Comparison of ENCODE assay signal across 3 cellular contexts in genomic region chr18:78565240-78565639, GRCh38.
TF ChIP-seq lines count a peak whose summit lies in the region.

No MANE protein-coding gene starts in this region.

TF ChIP-seq in HepG2, 621 proteins besides CTCF, POLR2A, EP300 and RAD21:
- TF ChIP-seq MYNN (CRISPR knock-in tag; IDR thresholded peaks at IDR 0.05; ENCODE audit: low read depth) (no peak), REXO4 (CRISPR knock-in tag; IDR thresholded peaks at IDR 0.05; ENCODE audit: borderline replicate concordance) (no peak), ZBTB42 (CRISPR knock-in tag; IDR thresholded peaks at IDR 0.05) (no peak), ZNF484 (CRISPR knock-in tag; IDR thresholded peaks at IDR 0.05; ENCODE audit: borderline replicate concordance, low read depth) (no peak), NFATC3 (CRISPR knock-in tag; IDR thresholded peaks at IDR 0.05) (no peak), ZBTB2 (CRISPR knock-in tag; IDR thresholded peaks at IDR 0.05; ENCODE audit: low read depth) (no peak), MNT (IDR thresholded peaks at IDR 0.05) (peak; percentile 99)

TF ChIP-seq in H1, 55 proteins besides CTCF, POLR2A, EP300 and RAD21 (continues in another document):
- TF ChIP-seq ATF2 (IDR thresholded peaks at IDR 0.05; ENCODE audit: low read length): no peak
- TF ChIP-seq SP1 (IDR thresholded peaks at IDR 0.05; ENCODE audit: low read depth, low read length): no peak
- no peak for TF ChIP-seq TAF7 (optimal IDR thresholded peaks at IDR 0.05; ENCODE audit: borderline replicate concordance, low read depth, low read length)
- no peak for TF ChIP-seq CHD2 (IDR thresholded peaks at IDR 0.05; ENCODE audit: low read length)
- no peak for TF ChIP-seq BRCA1 (IDR thresholded peaks at IDR 0.05; ENCODE audit: low read depth, low read length)
- no peak for TF ChIP-seq SIRT6 (IDR thresholded peaks at IDR 0.05; ENCODE audit: low read length)
- no peak for TF ChIP-seq CHD1 (IDR thresholded peaks at IDR 0.05; ENCODE audit: low read depth, low read length)
- TF ChIP-seq ATF3 (IDR thresholded peaks at IDR 0.05; ENCODE audit: insufficient read depth, low read depth, low read length): no peak
- no peak for TF ChIP-seq HDAC2 (IDR thresholded peaks at IDR 0.05; ENCODE audit: borderline replicate concordance in 1 of 2, low read depth in 2 of 2, low read length in 2 of 2)
- no peak for TF ChIP-seq POLR2AphosphoS5 (IDR thresholded peaks at IDR 0.05; ENCODE audit: low read depth, low read length)
- TF ChIP-seq BACH1 (IDR thresholded peaks at IDR 0.05; ENCODE audit: low read length): no peak
- TF ChIP-seq BCL11A (IDR thresholded peaks at IDR 0.05; ENCODE audit: low read depth in 2 of 2, low read length in 2 of 2): no peak
- no peak for TF ChIP-seq MAX (IDR thresholded peaks at IDR 0.05)

TF ChIP-seq in SK-N-SH treated with all-trans-retinoic acid at 6 μM for 48 hours, 23 proteins besides CTCF, POLR2A, EP300 and RAD21:
- no peak for TF ChIP-seq PATZ1 (CRISPR knock-in tag; IDR thresholded peaks at IDR 0.05; ENCODE audit: borderline replicate concordance)
- TF ChIP-seq TOX (CRISPR knock-in tag; IDR thresholded peaks at IDR 0.05; ENCODE audit: borderline replicate concordance): no peak
- TF ChIP-seq CSDC2 (CRISPR knock-in tag; IDR thresholded peaks at IDR 0.05): no peak
- no peak for TF ChIP-seq OSR1 (CRISPR knock-in tag; IDR thresholded peaks at IDR 0.05)
- TF ChIP-seq RARB (CRISPR knock-in tag; IDR thresholded peaks at IDR 0.05): no peak
- no peak for TF ChIP-seq BACH2 (CRISPR knock-in tag; IDR thresholded peaks at IDR 0.05; ENCODE audit: borderline replicate concordance)
- TF ChIP-seq POU6F1 (CRISPR knock-in tag; IDR thresholded peaks at IDR 0.05; ENCODE audit: borderline replicate concordance, low read depth): no peak
- TF ChIP-seq ZNF8 (CRISPR knock-in tag; IDR thresholded peaks at IDR 0.05): no peak
- no peak for TF ChIP-seq ARNTL (CRISPR knock-in tag; IDR thresholded peaks at IDR 0.05; ENCODE audit: borderline replicate concordance, low read depth)
- no peak for TF ChIP-seq ISL1 (CRISPR knock-in tag; IDR thresholded peaks at IDR 0.05)
- TF ChIP-seq TCF4 (CRISPR knock-in tag; IDR thresholded peaks at IDR 0.05; ENCODE audit: borderline replicate concordance): no peak
- TF ChIP-seq ZFP30 (CRISPR knock-in tag; IDR thresholded peaks at IDR 0.05): no peak
- no peak for TF ChIP-seq ESRRG (CRISPR knock-in tag; IDR thresholded peaks at IDR 0.05)
- no peak for TF ChIP-seq ZNF565 (CRISPR knock-in tag; conservative IDR thresholded peaks at IDR 0.05; ENCODE audit: low read depth)
